Comparison of ENCODE assay signal across 15 cellular contexts in genomic region chr15:39205081-39205480, GRCh38.
DNase-seq lines count a peak whose midpoint lies in the region; ATAC-seq and TF ChIP-seq lines count a peak whose summit lies in the region.
"Had no signal": no experiment of that assay in that cellular context is flagged by ENCODE, and none has a peak within 500 bp of the region (broad histone marks: within the 10 kb centered on the region; RNA-seq: fewer than 3 reads in every experiment).

No MANE protein-coding gene starts in this region.

- no peak for TF ChIP-seq CTCF in GM23338 (conservative IDR thresholded peaks at IDR 0.05; ENCODE audit: low read depth in 2 of 2)
- TF ChIP-seq CTCF in RWPE2 (IDR thresholded peaks at IDR 0.05; ENCODE audit: poor library complexity, severe bottlenecking), result no peak
- TF ChIP-seq CTCF in suprapubic skin (IDR thresholded peaks at IDR 0.05), result no peak

- no peaks in the 10 kb centered on the region for H3K79me2 ChIP-seq in GM23338 (replicated peaks; ENCODE audit: insufficient read depth)

- no peaks in the 10 kb centered on the region for H3K27me3 ChIP-seq in GM23338 (ENCODE audit: insufficient read depth)
- H3K27me3 ChIP-seq in RWPE2 (ENCODE audit: insufficient read depth, poor library complexity, severe bottlenecking), result no peaks in the 10 kb centered on the region
- H3K27me3 ChIP-seq in suprapubic skin, result no peaks in the 10 kb centered on the region

- H3K4me1 Mint-ChIP-seq in GM23338, result peaks cover 13% of the 10 kb centered on the region; the same call in 2 of the 3 replicates
- no peaks in the 10 kb centered on the region for H3K4me1 Mint-ChIP-seq in T-cell
- H3K4me1 Mint-ChIP-seq: B cell had no signal

- POLR2A ChIA-PET in T-cell (lab: Charles Lee), result interaction anchor here in 1 of 2 donors (0.6 kb wide), 1 partner anchor 8 kb away, joined by 4 read pairs; no protein-coding TSS in a partner anchor

- CTCF ChIA-PET in T-cell (lab: Charles Lee), result no interaction called here

- H3K9me3 Mint-ChIP-seq in GM23338 (peaks cover 3% of the 10 kb centered on the region; the same call in 2 of the 3 replicates), T-cell (no peaks in the 10 kb centered on the region)
- H3K9me3 Mint-ChIP-seq: CD4-positive, alpha-beta T cell had no signal

- H3K27me3 Mint-ChIP-seq in GM23338 (ENCODE audit: insufficient read depth, low read depth, poor library complexity) (no peaks in the 10 kb centered on the region), T-cell (peaks cover 0 to 9% of the 10 kb centered on the region in 2 donors)
- H3K27me3 Mint-ChIP-seq: B cell had no signal

- no peak for ATAC-seq in GM23338
- ATAC-seq in RWPE2 (ENCODE audit: low read depth), result no peak
- ATAC-seq in HG03565 (IDR thresholded peaks at IDR 0.05; ENCODE audit: unreplicated experiment), result no peak
- ATAC-seq in T-cell (replicated peaks in 1 of 4), result no peak
- ATAC-seq: GM12878 had no signal

- no peak for TF ChIP-seq EP300 in suprapubic skin (IDR thresholded peaks at IDR 0.05)

- H3K27ac ChIP-seq in GM23338 (ENCODE audit: low read depth) (no peak overlapping the region), RWPE2 (ENCODE audit: poor library complexity, severe bottlenecking) (peak overlapping the region; percentile 100), epithelial cell of prostate (peak overlapping the region; percentile 95), suprapubic skin (peak overlapping the region; percentile 13)

- H3F3A ChIP-seq in GM23338 (replicated peaks; ENCODE audit: low read depth), result no peaks in the 10 kb centered on the region

- no peaks in the 10 kb centered on the region for H4K20me1 ChIP-seq in GM23338 (replicated peaks; ENCODE audit: insufficient read depth)

- H3K27ac Mint-ChIP-seq in GM23338 (no peak overlapping the region), T-cell (no peak overlapping the region)
- H3K27ac Mint-ChIP-seq: B cell; CD4-positive, alpha-beta T cell had no signal

- DNase-seq in GM23338 (ENCODE audit: low spot score), result no peak
- no peak for DNase-seq in RWPE2 (ENCODE audit: low spot score)
- DNase-seq in epithelial cell of prostate (ENCODE audit: low read depth, low spot score), result no peak
- DNase-seq in suprapubic skin (ENCODE audit: low spot score in 2 of 2), result no peak
- no peak for DNase-seq in activated T-cell treated with anti-CD3 and anti-CD28 coated beads, Interleukin-2, amount 50 U/mL, for 48 hours
- DNase-seq in T-cell, result no peak
- DNase-seq: ACHN; C1 segment of cervical spinal cord; Calu3; CD4-positive, alpha-beta T cell; DMS79 had no signal

- H3K4me2 ChIP-seq in GM23338, result no peak overlapping the region

- H3K9me2 ChIP-seq in GM23338 (ENCODE audit: insufficient read depth), result 0 out of 2 replicates have a peak, but pooled peaks cover 5% of the 10 kb centered on the region

- H3K9me3 ChIP-seq in RWPE2 (ENCODE audit: severe bottlenecking) (no peaks in the 10 kb centered on the region), suprapubic skin (no peaks in the 10 kb centered on the region)
- H3K9me3 ChIP-seq: HAP-1 had no signal

- H3K36me3 ChIP-seq in GM23338 (ENCODE audit: insufficient read depth), result no peaks in the 10 kb centered on the region
- no peaks in the 10 kb centered on the region for H3K36me3 ChIP-seq in RWPE2 (ENCODE audit: low read depth)
- H3K36me3 ChIP-seq in suprapubic skin, result no peaks in the 10 kb centered on the region
- H3K36me3 ChIP-seq: HAP-1 had no signal

- H3K36me3 Mint-ChIP-seq in GM23338 (ENCODE audit: low read depth), result no peaks in the 10 kb centered on the region
- no peaks in the 10 kb centered on the region for H3K36me3 Mint-ChIP-seq in T-cell

- H3K4me3 Mint-ChIP-seq in GM23338, result no peak overlapping the region
- H3K4me3 Mint-ChIP-seq in T-cell, result no peak overlapping the region
- H3K4me3 Mint-ChIP-seq: B cell; CD4-positive, alpha-beta T cell had no signal

- no peak for TF ChIP-seq POLR2A in suprapubic skin (IDR thresholded peaks at IDR 0.05)

- H2AFZ ChIP-seq in GM23338, result peak overlapping the region; percentile 73; the same call in 1 of the 2 replicates

- H3K4me1 ChIP-seq in GM23338 (ENCODE audit: insufficient read depth) (0 out of 2 replicates have a peak, but pooled peaks cover 6% of the 10 kb centered on the region), RWPE2 (ENCODE audit: insufficient read depth, poor library complexity, severe bottlenecking) (peaks cover 54% of the 10 kb centered on the region), suprapubic skin (no peaks in the 10 kb centered on the region)
- H3K4me1 ChIP-seq: HAP-1 had no signal

- H3K4me3 ChIP-seq in GM23338, result no peak overlapping the region
- no peak overlapping the region for H3K4me3 ChIP-seq in RWPE2 (ENCODE audit: severe bottlenecking)
- no peak overlapping the region for H3K4me3 ChIP-seq in suprapubic skin
- H3K4me3 ChIP-seq: GM12878, HAP-1 had no signal

TF ChIP-seq in GM23338, 12 proteins besides CTCF, POLR2A, EP300 and RAD21:
- TF ChIP-seq JUNB (IDR thresholded peaks at IDR 0.05; ENCODE audit: unreplicated experiment) (no peak), ZNF331 (CRISPR knock-in tag; IDR thresholded peaks at IDR 0.05; ENCODE audit: low read depth) (no peak)
